In genomic region chr12:57866308-57867019, GRCh38 we compare ENCODE assay signal across 26 cellular contexts. TPM values are rescaled to one million over a fixed set of nuclear protein-coding genes. Genes with fewer than 3 reads are reported as not detected.
DNase-seq lines count a peak whose midpoint lies in the region; ATAC-seq and TF ChIP-seq lines count a peak whose summit lies in the region.
"Had no signal": no experiment of that assay in that cellular context is flagged by ENCODE, and none has a peak within 500 bp of the region (broad histone marks: within the 10 kb centered on the region; RNA-seq: fewer than 3 reads in every experiment).

No MANE protein-coding gene starts in this region.

- H3K27me3 ChIP-seq in colonic mucosa (no peaks in the 10 kb centered on the region), transverse colon (no peaks in the 10 kb centered on the region)
- H3K27me3 ChIP-seq: cardiac muscle cell, MG63, right atrium auricular region, thyroid gland had no signal

- no peak for ATAC-seq in sciatic nerve
- no peak for ATAC-seq in GM21360 (IDR thresholded peaks at IDR 0.05; ENCODE audit: unreplicated experiment)
- ATAC-seq: activated naive CD4-positive, alpha-beta T cell treated with anti-CD3 and anti-CD28 coated beads, Interleukin-2, amount 50 U/mL, for 72 hours had no signal

- H3K4me1 ChIP-seq in colonic mucosa (no peaks in the 10 kb centered on the region), transverse colon (peaks cover 9 to 40% (median 19%) of the 10 kb centered on the region in 4 donors)

- no peaks in the 10 kb centered on the region for H3K27me3 Mint-ChIP-seq in osteocyte (ENCODE audit: unreplicated experiment)

- WGBS in transverse colon (ENCODE audit: low coverage in 1 of 2), 2 donors: 92 to 94% methylated on average over 2 to 3 of the region's 3 CpGs

- in situ Hi-C loops in transverse colon (cut with MboI; ENCODE audit: low pct_ligation_motif_present in 1 of 4, low pct_unique_long_range_greater_than_20kb in 1 of 4, low sequenced_read_pairs in 3 of 4): no loop called here

- no peaks in the 10 kb centered on the region for H3K36me3 Mint-ChIP-seq in osteocyte (ENCODE audit: unreplicated experiment)
- H3K36me3 Mint-ChIP-seq: activated naive CD4-positive, alpha-beta T cell treated with anti-CD3 and anti-CD28 coated beads, Interleukin-2, amount 50 U/mL, for 72 hours; naive B cell had no signal

- TF ChIP-seq EP300 in transverse colon (IDR thresholded peaks at IDR 0.05; ENCODE audit: low read depth): no peak

- intact Hi-C loops in colonic mucosa (cut with DNase I): no loop called here
- intact Hi-C loops in transverse colon (cut with DNase I; ENCODE audit: low total_unique reads): no loop called here
- intact Hi-C loops in sciatic nerve (cut with DNase I): no loop called here

- no peaks in the 10 kb centered on the region for H3K9me3 Mint-ChIP-seq in osteocyte (ENCODE audit: unreplicated experiment)
- H3K9me3 Mint-ChIP-seq: activated CD4-positive, alpha-beta memory T cell treated with anti-CD3 and anti-CD28 coated beads, Interleukin-2, amount 10 ng/mL, durations not matched to agents 7 days and 5 days; activated naive CD4-positive, alpha-beta T cell treated with anti-CD3 and anti-CD28 coated beads, Interleukin-2, amount 50 U/mL, for 72 hours; dendritic cell treated with granulocyte-macrophage colony-stimulating factor and Interleukin-4, amounts not matched to agents 40 ng/mL and 50 ng/mL, for 4 days; endodermal cell; H9; naive B cell had no signal

- H3K36me3 ChIP-seq in colonic mucosa: no peaks in the 10 kb centered on the region
- H3K36me3 ChIP-seq in transverse colon: no peaks in the 10 kb centered on the region
- H3K36me3 ChIP-seq: cardiac muscle cell, MG63, right atrium auricular region, thyroid gland had no signal

- H3K4me3 ChIP-seq in colonic mucosa (no peak overlapping the region), transverse colon (no peak overlapping the region)
- H3K4me3 ChIP-seq: cardiac muscle cell had no signal

- peak overlapping the region; percentile 75 for H3K27ac Mint-ChIP-seq in osteocyte (ENCODE audit: unreplicated experiment)
- H3K27ac Mint-ChIP-seq: activated CD4-positive, alpha-beta memory T cell treated with anti-CD3 and anti-CD28 coated beads, Interleukin-2, amount 10 ng/mL, durations not matched to agents 7 days and 5 days; activated naive CD4-positive, alpha-beta T cell treated with anti-CD3 and anti-CD28 coated beads, Interleukin-2, amount 50 U/mL, for 72 hours; endodermal cell; H9 had no signal

- H3K4me1 Mint-ChIP-seq in osteocyte (ENCODE audit: unreplicated experiment): peaks cover 32% of the 10 kb centered on the region

- TF ChIP-seq CTCF in colonic mucosa (IDR thresholded peaks at IDR 0.05): no peak
- TF ChIP-seq CTCF in osteocyte (IDR thresholded peaks at IDR 0.05): no peak
- no peak for TF ChIP-seq CTCF in transverse colon (IDR thresholded peaks at IDR 0.05)

- H3K9me3 ChIP-seq in colonic mucosa (no peaks in the 10 kb centered on the region), transverse colon (no peaks in the 10 kb centered on the region)
- H3K9me3 ChIP-seq: MG63, right atrium auricular region, thyroid gland had no signal

- no peak for TF ChIP-seq POLR2A in transverse colon (IDR thresholded peaks at IDR 0.05)

- H3K4me3 Mint-ChIP-seq in osteocyte (ENCODE audit: unreplicated experiment): no peak overlapping the region

- H3K27ac ChIP-seq in colonic mucosa: peak overlapping the region; percentile 81
- H3K27ac ChIP-seq in transverse colon: peak overlapping the region; percentile 90 to 98 (median 96)
- H3K27ac ChIP-seq: cardiac muscle cell had no signal

- DNase-seq in NCI-H146 treated with DMSO at 0.1 percent for 48 hours (lab: John Stamatoyannopoulos, UW; ENCODE audit: unreplicated experiment): peak; percentile 22
- no peak for DNase-seq in colonic mucosa
- no peak for DNase-seq in osteocyte (ENCODE audit: extremely low spot score, unreplicated experiment)
- no peak for DNase-seq in transverse colon
- DNase-seq in sciatic nerve (ENCODE audit: low spot score): no peak
- no peak for DNase-seq in A172 (ENCODE audit: low spot score)
- DNase-seq: activated CD4-positive, alpha-beta memory T cell treated with anti-CD3 and anti-CD28 coated beads, Interleukin-2, amount 10 ng/mL, durations not matched to agents 7 days and 5 days; activated CD4-positive, CD25-positive, alpha-beta regulatory T cell treated with anti-CD3 and anti-CD28 coated beads, Interleukin-2, amount 50 U/mL, for 72 hours; anterior cingulate cortex; COR-L47; endodermal cell; GDM1; H9; KBM-7; MG63; naive B cell; NCI-H446 treated with DMSO at 0.1 percent for 48 hours; NCI-H82; stimulated activated naive CD4-positive, alpha-beta T cell treated with Interleukin-2 at 50 U/mL for 16 hours; T-helper 2 cell; thyroid gland had no signal

- no peak overlapping the region for H3K9ac ChIP-seq in colonic mucosa (ENCODE audit: low read depth in 2 of 2, low read length in 2 of 2)

RNA-seq across cellular contexts. Expression of gene CTDSP2, which starts 19.9 kb away (rescaled TPM):
- 100 to 1,000 TPM; 131 to 200 TPM for total RNA-seq in colonic mucosa
- total RNA-seq in osteocyte: 171 and 179 TPM in 2 replicates
- total RNA-seq in transverse colon: 100 to 1,000 TPM; 174 to 268 (median 231) TPM
- total RNA-seq in sciatic nerve: 202 TPM
- 26.9 and 27.5 TPM in 2 replicates for total RNA-seq in A172 (2014; rRNA removed; shearing (Covaris generic))

RNA-seq across cellular contexts. Expression of gene AVIL, which starts 47.9 kb away (rescaled TPM):
- total RNA-seq in colonic mucosa: 1 to 10 TPM; 5.1 to 8.1 TPM
- 4.7 and 6.0 TPM in 2 replicates for total RNA-seq in osteocyte
- 10 to 100 TPM in 2 of 4 donors, 1 to 10 TPM in 2; 3.0 to 21.1 (median 9.1) TPM for total RNA-seq in transverse colon
- total RNA-seq in sciatic nerve: 7.3 TPM
- total RNA-seq in A172 (2014; rRNA removed; shearing (Covaris generic)): 0.41 and 0.98 TPM in 2 replicates
